ENCODE assay signal across 8 cellular contexts in genomic region chr14:53956427-53957201, GRCh38. TPM values are rescaled to one million over a fixed set of nuclear protein-coding genes. Genes with fewer than 3 reads are reported as not detected.
DNase-seq lines count a peak whose midpoint lies in the region; ATAC-seq and TF ChIP-seq lines count a peak whose summit lies in the region.

Gene BMP4 (minus strand): TSS chr14:53956825. CDS start chr14:53952222, 4,603 bp downstream.

- H3K36me3 ChIP-seq in body of pancreas (replicated peaks in 1 of 2; ENCODE audit: insufficient read depth in 1 of 2, low read depth in 2 of 2) (no peaks in the 10 kb centered on the region), iPS-20b (ENCODE audit: insufficient read depth, low read depth, low read length) (no peaks in the 10 kb centered on the region; the same call in 1 of the 2 replicates), smooth muscle cell (ENCODE audit: low read depth) (no peaks in the 10 kb centered on the region)

- H3K27me3 ChIP-seq in body of pancreas: peaks cover 0 to 18% of the 10 kb centered on the region in 2 donors
- peaks cover 94% of the 10 kb centered on the region for H3K27me3 ChIP-seq in iPS-20b (ENCODE audit: insufficient read depth, low read length)
- H3K27me3 ChIP-seq in smooth muscle cell (ENCODE audit: low read depth): peaks cover 2% of the 10 kb centered on the region

- H2AFZ ChIP-seq in smooth muscle cell (ENCODE audit: low read depth): peak within 1 kb of the TSS; percentile 89

- TF ChIP-seq CTCF in body of pancreas (IDR thresholded peaks at IDR 0.05) (no peak), smooth muscle cell (IDR thresholded peaks at IDR 0.05; ENCODE audit: borderline replicate concordance, insufficient read depth, poor library complexity, severe bottlenecking) (no peak)

- H3K27ac ChIP-seq in body of pancreas (peak within 1 kb of the TSS in 1 of 4 donors; percentile 1), iPS-20b (ENCODE audit: low read length) (no peak within 1 kb of the TSS), smooth muscle cell (ENCODE audit: low read depth) (no peak within 1 kb of the TSS)

- no peak within 1 kb of the TSS for H3K4me3 ChIP-seq in body of pancreas
- peak within 1 kb of the TSS; percentile 94 for H3K4me3 ChIP-seq in iPS-20b (ENCODE audit: low read length)
- peak within 1 kb of the TSS; percentile 76 for H3K4me3 ChIP-seq in smooth muscle cell

- ATAC-seq in body of pancreas: no peak
- ATAC-seq in HG03159 (IDR thresholded peaks at IDR 0.05; ENCODE audit: unreplicated experiment): no peak

- H3K9me3 ChIP-seq in body of pancreas (no peaks in the 10 kb centered on the region), iPS-20b (ENCODE audit: insufficient read depth, low read depth, low read length) (no peaks in the 10 kb centered on the region), smooth muscle cell (replicated peaks; ENCODE audit: low read depth) (no peaks in the 10 kb centered on the region)

- DNase-seq in EH (ENCODE audit: low read depth) (peak; percentile 70), M059J (ENCODE audit: low read depth) (peak; percentile 88), body of pancreas (peak; percentile 33 to 68 (median 52)), smooth muscle cell (lab: John Stamatoyannopoulos, UW; ENCODE audit: unreplicated experiment) (no peak), NCI-H2171 (lab: John Stamatoyannopoulos, UW) (no peak), NCI-H345 (lab: John Stamatoyannopoulos, UW) (no peak)

- H3K4me1 ChIP-seq in body of pancreas: peaks cover 47% of the 10 kb centered on the region
- peaks cover 10% of the 10 kb centered on the region; the same call in 1 of the 2 replicates for H3K4me1 ChIP-seq in iPS-20b (ENCODE audit: insufficient read depth, low read length)
- peaks cover 16% of the 10 kb centered on the region for H3K4me1 ChIP-seq in smooth muscle cell (ENCODE audit: low read depth)

- H3K9ac ChIP-seq in iPS-20b (ENCODE audit: low read depth, low read length) (peak within 1 kb of the TSS; percentile 60), smooth muscle cell (ENCODE audit: low read depth) (no peak within 1 kb of the TSS)

- H3F3A ChIP-seq in smooth muscle cell (ENCODE audit: low read depth): no peaks in the 10 kb centered on the region

- H4K20me1 ChIP-seq in smooth muscle cell (ENCODE audit: low read depth): peaks cover 1% of the 10 kb centered on the region

- H3K4me2 ChIP-seq in smooth muscle cell: peak within 1 kb of the TSS; percentile 89

- intact Hi-C loops in body of pancreas (cut with DNase I): no loop called here

- 16 to 22% methylated on average over 38 to 43 of the region's 45 CpGs for WGBS in body of pancreas, 2 donors
- WGBS in smooth muscle cell (ENCODE audit: low lambda C conversion rate): 3% methylated on average over 27 of the region's 45 CpGs

- H3K79me2 ChIP-seq in smooth muscle cell (ENCODE audit: low read depth): no peaks in the 10 kb centered on the region

- peak in 1 of 3 donors; percentile 20 for TF ChIP-seq POLR2A in body of pancreas (IDR thresholded peaks at IDR 0.05)

RNA-seq across cellular contexts. Expression of gene BMP4, which starts in this region (rescaled TPM):
- total RNA-seq in M059J (2014; rRNA removed; shearing (Covaris generic)): 45.1 and 71.5 TPM in 2 replicates
- total RNA-seq in body of pancreas: 1 to 10 TPM; 5.9 to 8.3 TPM
- 30.5 and 33.0 TPM in 2 replicates for total RNA-seq in smooth muscle cell
- 32.4 and 38.2 TPM in 2 replicates for polyA plus RNA-seq in smooth muscle cell

Comparison
In these comparisons a context has a peak if more than half of its experiments do, and no peak if none do; other contexts are left out.
1. DNase-seq: peak in EH (single experiment), M059J (single experiment) and body of pancreas (4 of 4); none in smooth muscle cell (single experiment), NCI-H2171 (single experiment) and NCI-H345 (single experiment).
2. H3K4me3 ChIP-seq: peak in iPS-20b (single experiment) and smooth muscle cell (single experiment); none in body of pancreas (0 of 2).